2 cellular contexts compared by ENCODE assay signal in the genomic region with DNA sequence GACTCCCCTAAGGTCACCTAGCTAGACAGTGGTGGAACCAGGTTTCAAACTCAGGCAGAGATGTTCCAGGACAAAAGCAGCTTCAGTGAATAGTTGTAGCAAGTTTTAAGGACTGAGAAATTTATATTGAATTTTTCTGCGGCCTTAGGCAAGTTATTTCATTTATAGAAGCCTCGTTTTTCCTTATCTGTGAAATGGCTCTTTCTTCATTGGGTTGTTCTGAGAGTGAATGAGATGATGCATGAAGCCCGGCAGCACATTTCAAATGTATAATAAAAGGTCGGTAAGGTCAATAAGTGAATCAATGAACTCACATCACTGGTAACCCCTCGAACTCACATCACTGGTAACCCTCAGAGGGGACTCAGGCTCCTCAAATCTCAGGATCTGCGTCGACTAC.
TF ChIP-seq lines count a peak whose summit lies in the region.

No MANE protein-coding gene starts in this region.

TF ChIP-seq in SK-N-SH, 30 proteins besides CTCF, POLR2A, EP300 and RAD21 (continued from another document):
- no peak for TF ChIP-seq PBX3 (IDR thresholded peaks at IDR 0.05)
- no peak for TF ChIP-seq ELF1 (IDR thresholded peaks at IDR 0.05)
- TF ChIP-seq ZBTB33 (IDR thresholded peaks at IDR 0.05; ENCODE audit: borderline replicate concordance, low read depth), result no peak
- no peak for TF ChIP-seq SMC3 (IDR thresholded peaks at IDR 0.05; ENCODE audit: low read depth, low read length)
- TF ChIP-seq, protein P1, sequence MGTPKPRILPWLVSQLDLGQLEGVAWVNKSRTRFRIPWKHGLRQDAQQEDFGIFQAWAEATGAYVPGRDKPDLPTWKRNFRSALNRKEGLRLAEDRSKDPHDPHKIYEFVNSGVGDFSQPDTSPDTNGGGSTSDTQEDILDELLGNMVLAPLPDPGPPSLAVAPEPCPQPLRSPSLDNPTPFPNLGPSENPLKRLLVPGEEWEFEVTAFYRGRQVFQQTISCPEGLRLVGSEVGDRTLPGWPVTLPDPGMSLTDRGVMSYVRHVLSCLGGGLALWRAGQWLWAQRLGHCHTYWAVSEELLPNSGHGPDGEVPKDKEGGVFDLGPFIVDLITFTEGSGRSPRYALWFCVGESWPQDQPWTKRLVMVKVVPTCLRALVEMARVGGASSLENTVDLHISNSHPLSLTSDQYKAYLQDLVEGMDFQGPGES (IDR thresholded peaks at IDR 0.05; ENCODE audit: low read depth, low read length), result no peak
- no peak for TF ChIP-seq TCF12 (IDR thresholded peaks at IDR 0.05)
- TF ChIP-seq GATA2 (CRISPR knock-in tag; IDR thresholded peaks at IDR 0.05), result no peak
- no peak for TF ChIP-seq NFIC (IDR thresholded peaks at IDR 0.05; ENCODE audit: borderline replicate concordance)
- TF ChIP-seq, protein P2, sequence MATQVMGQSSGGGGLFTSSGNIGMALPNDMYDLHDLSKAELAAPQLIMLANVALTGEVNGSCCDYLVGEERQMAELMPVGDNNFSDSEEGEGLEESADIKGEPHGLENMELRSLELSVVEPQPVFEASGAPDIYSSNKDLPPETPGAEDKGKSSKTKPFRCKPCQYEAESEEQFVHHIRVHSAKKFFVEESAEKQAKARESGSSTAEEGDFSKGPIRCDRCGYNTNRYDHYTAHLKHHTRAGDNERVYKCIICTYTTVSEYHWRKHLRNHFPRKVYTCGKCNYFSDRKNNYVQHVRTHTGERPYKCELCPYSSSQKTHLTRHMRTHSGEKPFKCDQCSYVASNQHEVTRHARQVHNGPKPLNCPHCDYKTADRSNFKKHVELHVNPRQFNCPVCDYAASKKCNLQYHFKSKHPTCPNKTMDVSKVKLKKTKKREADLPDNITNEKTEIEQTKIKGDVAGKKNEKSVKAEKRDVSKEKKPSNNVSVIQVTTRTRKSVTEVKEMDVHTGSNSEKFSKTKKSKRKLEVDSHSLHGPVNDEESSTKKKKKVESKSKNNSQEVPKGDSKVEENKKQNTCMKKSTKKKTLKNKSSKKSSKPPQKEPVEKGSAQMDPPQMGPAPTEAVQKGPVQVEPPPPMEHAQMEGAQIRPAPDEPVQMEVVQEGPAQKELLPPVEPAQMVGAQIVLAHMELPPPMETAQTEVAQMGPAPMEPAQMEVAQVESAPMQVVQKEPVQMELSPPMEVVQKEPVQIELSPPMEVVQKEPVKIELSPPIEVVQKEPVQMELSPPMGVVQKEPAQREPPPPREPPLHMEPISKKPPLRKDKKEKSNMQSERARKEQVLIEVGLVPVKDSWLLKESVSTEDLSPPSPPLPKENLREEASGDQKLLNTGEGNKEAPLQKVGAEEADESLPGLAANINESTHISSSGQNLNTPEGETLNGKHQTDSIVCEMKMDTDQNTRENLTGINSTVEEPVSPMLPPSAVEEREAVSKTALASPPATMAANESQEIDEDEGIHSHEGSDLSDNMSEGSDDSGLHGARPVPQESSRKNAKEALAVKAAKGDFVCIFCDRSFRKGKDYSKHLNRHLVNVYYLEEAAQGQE (IDR thresholded peaks at IDR 0.05; ENCODE audit: low read depth, low read length), result no peak
- no peak for TF ChIP-seq RCOR1 (IDR thresholded peaks at IDR 0.05; ENCODE audit: low read length)
- no peak for TF ChIP-seq FOSL2 (IDR thresholded peaks at IDR 0.05; ENCODE audit: borderline replicate concordance, low read depth)
TF ChIP-seq in SK-N-SH: peak in this region for 0.

TF ChIP-seq in SK-N-SH treated with all-trans-retinoic acid at 6 μM for 48 hours, 23 proteins besides CTCF, POLR2A, EP300 and RAD21 (continued from another document):
- TF ChIP-seq, protein P3, sequence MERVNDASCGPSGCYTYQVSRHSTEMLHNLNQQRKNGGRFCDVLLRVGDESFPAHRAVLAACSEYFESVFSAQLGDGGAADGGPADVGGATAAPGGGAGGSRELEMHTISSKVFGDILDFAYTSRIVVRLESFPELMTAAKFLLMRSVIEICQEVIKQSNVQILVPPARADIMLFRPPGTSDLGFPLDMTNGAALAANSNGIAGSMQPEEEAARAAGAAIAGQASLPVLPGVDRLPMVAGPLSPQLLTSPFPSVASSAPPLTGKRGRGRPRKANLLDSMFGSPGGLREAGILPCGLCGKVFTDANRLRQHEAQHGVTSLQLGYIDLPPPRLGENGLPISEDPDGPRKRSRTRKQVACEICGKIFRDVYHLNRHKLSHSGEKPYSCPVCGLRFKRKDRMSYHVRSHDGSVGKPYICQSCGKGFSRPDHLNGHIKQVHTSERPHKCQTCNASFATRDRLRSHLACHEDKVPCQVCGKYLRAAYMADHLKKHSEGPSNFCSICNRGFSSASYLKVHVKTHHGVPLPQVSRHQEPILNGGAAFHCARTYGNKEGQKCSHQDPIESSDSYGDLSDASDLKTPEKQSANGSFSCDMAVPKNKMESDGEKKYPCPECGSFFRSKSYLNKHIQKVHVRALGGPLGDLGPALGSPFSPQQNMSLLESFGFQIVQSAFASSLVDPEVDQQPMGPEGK (CRISPR knock-in tag; IDR thresholded peaks at IDR 0.05; ENCODE audit: borderline replicate concordance), result no peak
- TF ChIP-seq TCF4 (CRISPR knock-in tag; IDR thresholded peaks at IDR 0.05; ENCODE audit: borderline replicate concordance) (no peak), ZFP3 (CRISPR knock-in tag; IDR thresholded peaks at IDR 0.05) (no peak), GLIS3 (CRISPR knock-in tag; IDR thresholded peaks at IDR 0.05) (no peak)
